19 cellular contexts compared by ENCODE assay signal in genomic region chr6:169625376-169625775, GRCh38.
DNase-seq lines count a peak whose midpoint lies in the region; ATAC-seq and TF ChIP-seq lines count a peak whose summit lies in the region.
"Had no signal": no experiment of that assay in that cellular context is flagged by ENCODE, and none has a peak within 500 bp of the region (broad histone marks: within the 10 kb centered on the region; RNA-seq: fewer than 3 reads in every experiment).

No MANE protein-coding gene starts in this region.

- H3K4me3 Mint-ChIP-seq in activated naive CD4-positive, alpha-beta T cell treated with anti-CD3 and anti-CD28 coated beads for 36 hours: no peak overlapping the region
- H3K4me3 Mint-ChIP-seq: CD8-positive, alpha-beta T cell; GM23338; HFFc6 had no signal

- H3K27ac Mint-ChIP-seq in activated naive CD4-positive, alpha-beta T cell treated with anti-CD3 and anti-CD28 coated beads, Interleukin-2, amount 50 U/mL, for 72 hours: peak overlapping the region; percentile 17 to 65
- no peak overlapping the region for H3K27ac Mint-ChIP-seq in activated naive CD4-positive, alpha-beta T cell treated with anti-CD3 and anti-CD28 coated beads for 36 hours
- H3K27ac Mint-ChIP-seq: CD8-positive, alpha-beta T cell; GM23338; HFFc6 had no signal

- H3K27me3 ChIP-seq in lower lobe of right lung (ENCODE audit: low read depth) (no peaks in the 10 kb centered on the region), right atrium auricular region (no peaks in the 10 kb centered on the region), adrenal gland (no peaks in the 10 kb centered on the region)
- H3K27me3 ChIP-seq: BLaER1 had no signal

- CTCF ChIA-PET in activated naive CD4-positive, alpha-beta T cell treated with anti-CD3 and anti-CD28 coated beads for 36 hours (lab: Charles Lee): no interaction called here

- DNase-seq in activated naive CD4-positive, alpha-beta T cell treated with anti-CD3 and anti-CD28 coated beads, Interleukin-2, amount 50 U/mL, for 72 hours (ENCODE audit: low spot score in 2 of 2): no peak
- DNase-seq in activated naive CD4-positive, alpha-beta T cell treated with anti-CD3 and anti-CD28 coated beads for 36 hours: no peak
- DNase-seq in lower lobe of right lung (peak; percentile 31), sciatic nerve (ENCODE audit: low spot score) (no peak), right atrium auricular region (ENCODE audit: low spot score) (no peak), adrenal gland (no peak), AML-193 (lab: John Stamatoyannopoulos, UW) (no peak)
- DNase-seq: Calu3, DMS79 treated with DMSO at 0.1 percent for 48 hours, HFFc6, IMR-90 had no signal

- no peaks in the 10 kb centered on the region for H3K9me3 Mint-ChIP-seq in activated naive CD4-positive, alpha-beta T cell treated with anti-CD3 and anti-CD28 coated beads, Interleukin-2, amount 50 U/mL, for 72 hours
- H3K9me3 Mint-ChIP-seq in activated naive CD4-positive, alpha-beta T cell treated with anti-CD3 and anti-CD28 coated beads for 36 hours: no peaks in the 10 kb centered on the region
- H3K9me3 Mint-ChIP-seq: CD8-positive, alpha-beta T cell; GM23338; HFFc6 had no signal

- no peak overlapping the region for H3K27ac ChIP-seq in lower lobe of right lung
- H3K27ac ChIP-seq in right atrium auricular region: no peak overlapping the region
- H3K27ac ChIP-seq in adrenal gland: no peak overlapping the region
- H3K27ac ChIP-seq: 22Rv1, A549, BLaER1, HL-60 had no signal

- H3K4me1 Mint-ChIP-seq in activated naive CD4-positive, alpha-beta T cell treated with anti-CD3 and anti-CD28 coated beads for 36 hours (ENCODE audit: low read depth): no peaks in the 10 kb centered on the region

- intact Hi-C loops in activated naive CD4-positive, alpha-beta T cell treated with anti-CD3 and anti-CD28 coated beads for 36 hours (cut with micrococcal nuclease): no loop called here
- intact Hi-C loops in lower lobe of right lung (cut with DNase I) (no loop called here), sciatic nerve (cut with DNase I) (no loop called here), adrenal gland (cut with DNase I) (no loop called here)

- H3K9me3 ChIP-seq in lower lobe of right lung (no peaks in the 10 kb centered on the region), right atrium auricular region (no peaks in the 10 kb centered on the region), adrenal gland (replicated peaks in 1 of 3) (no peaks in the 10 kb centered on the region)
- H3K9me3 ChIP-seq: A549, BLaER1 had no signal

- no peak for TF ChIP-seq POLR2A in adrenal gland (IDR thresholded peaks at IDR 0.05)

- H3K4me3 ChIP-seq in lower lobe of right lung (no peak overlapping the region), right atrium auricular region (no peak overlapping the region), adrenal gland (no peak overlapping the region)
- H3K4me3 ChIP-seq: A549, BLaER1, GM12878, GM23338 had no signal

- H3K27me3 Mint-ChIP-seq in activated naive CD4-positive, alpha-beta T cell treated with anti-CD3 and anti-CD28 coated beads for 36 hours (ENCODE audit: low read depth): no peaks in the 10 kb centered on the region

- 86 to 100% (median 97%) methylated on average over 5 to 15 of the region's 15 CpGs for WGBS in adrenal gland, 4 donors

- H3K36me3 Mint-ChIP-seq in activated naive CD4-positive, alpha-beta T cell treated with anti-CD3 and anti-CD28 coated beads, Interleukin-2, amount 50 U/mL, for 72 hours: peaks cover 0 to 16% of the 10 kb centered on the region in 2 donors
- H3K36me3 Mint-ChIP-seq in activated naive CD4-positive, alpha-beta T cell treated with anti-CD3 and anti-CD28 coated beads for 36 hours (ENCODE audit: low read depth): peaks cover 10% of the 10 kb centered on the region

- H3K36me3 ChIP-seq in lower lobe of right lung (peaks cover 19% of the 10 kb centered on the region), right atrium auricular region (no peaks in the 10 kb centered on the region), adrenal gland (replicated peaks in 1 of 2) (no peaks in the 10 kb centered on the region)

- H3K4me1 ChIP-seq in lower lobe of right lung (no peaks in the 10 kb centered on the region), right atrium auricular region (no peaks in the 10 kb centered on the region), adrenal gland (replicated peaks in 1 of 2) (no peaks in the 10 kb centered on the region)
- H3K4me1 ChIP-seq: BLaER1 had no signal

- no peak for ATAC-seq in activated naive CD4-positive, alpha-beta T cell treated with anti-CD3 and anti-CD28 coated beads, Interleukin-2, amount 50 U/mL, for 72 hours
- ATAC-seq in lower lobe of right lung (no peak), sciatic nerve (peak; percentile 24)
- ATAC-seq: A549; CD8-positive, alpha-beta T cell; GM12878; GM23338; HCT116 had no signal

- TF ChIP-seq CTCF in lower lobe of right lung (IDR thresholded peaks at IDR 0.05) (no peak), right atrium auricular region (IDR thresholded peaks at IDR 0.05) (no peak), adrenal gland (IDR thresholded peaks at IDR 0.05) (no peak)
